Comparison of ENCODE assay signal across 1 cellular context in genomic region chr10:29389935-29390334, GRCh38.
TF ChIP-seq lines count a peak whose summit lies in the region.

No MANE protein-coding gene starts in this region.

TF ChIP-seq in GM12878, 131 proteins besides CTCF, POLR2A, EP300 and RAD21 (continued from another document):
- TF ChIP-seq ZBTB40 (IDR thresholded peaks at IDR 0.05; ENCODE audit: borderline replicate concordance) (no peak), NR2C2 (IDR thresholded peaks at IDR 0.05; ENCODE audit: borderline replicate concordance, control insufficient read depth, insufficient read length, low read depth) (no peak), RFX5 (IDR thresholded peaks at IDR 0.05; ENCODE audit: low read depth, low read length) (no peak), USF1 (IDR thresholded peaks at IDR 0.05; ENCODE audit: borderline replicate concordance, extremely low read length, insufficient read depth, low read depth, low read length) (no peak), EGR1 (IDR thresholded peaks at IDR 0.05; ENCODE audit: borderline replicate concordance in 1 of 2, low read depth in 2 of 2, low read length in 2 of 2) (no peak), ELK1 (IDR thresholded peaks at IDR 0.05; ENCODE audit: low read depth, low read length) (no peak), STAT1 (conservative IDR thresholded peaks at IDR 0.05) (no peak), PAX5 (IDR thresholded peaks at IDR 0.05; ENCODE audit: borderline replicate concordance, low read depth, low read length) (no peak), NFXL1 (IDR thresholded peaks at IDR 0.05; ENCODE audit: borderline replicate concordance) (no peak)
